ENCODE assay signal across 1 cellular context in genomic region chr14:104119700-104120251, GRCh38.
TF ChIP-seq lines count a peak whose summit lies in the region.

No MANE protein-coding gene starts in this region.

TF ChIP-seq in HCT116, 20 proteins besides CTCF, POLR2A, EP300 and RAD21 (continued from another document):
- TF ChIP-seq REST (IDR thresholded peaks at IDR 0.05; ENCODE audit: low read depth): no peak
- no peak for TF ChIP-seq TCF7L2 (IDR thresholded peaks at IDR 0.05; ENCODE audit: borderline replicate concordance, extremely low read depth, insufficient read depth, insufficient read length)
- TF ChIP-seq CEBPB (IDR thresholded peaks at IDR 0.05; ENCODE audit: low read depth): no peak
- no peak for TF ChIP-seq ATF3 (IDR thresholded peaks at IDR 0.05)
- no peak for TF ChIP-seq ZBTB33 (IDR thresholded peaks at IDR 0.05; ENCODE audit: extremely low read depth, insufficient replicate concordance, low read length)
